Comparison of ENCODE assay signal across 1 cellular context in genomic region chr9:124873664-124874063, GRCh38.
A peak's percentile ranks its signal among the peaks of the same experiment; 100 is the strongest.
TF ChIP-seq lines count a peak whose summit lies in the region.

No MANE protein-coding gene starts in this region.

TF ChIP-seq in HEK293, 187 proteins besides CTCF, POLR2A, EP300 and RAD21 (continued from another document):
- no peak for TF ChIP-seq ZNF571 (tag by site-specific recombination; IDR thresholded peaks at IDR 0.05)
- no peak for TF ChIP-seq ZNF560 (tag by site-specific recombination; IDR thresholded peaks at IDR 0.05; ENCODE audit: borderline replicate concordance)
- TF ChIP-seq, protein P1, sequence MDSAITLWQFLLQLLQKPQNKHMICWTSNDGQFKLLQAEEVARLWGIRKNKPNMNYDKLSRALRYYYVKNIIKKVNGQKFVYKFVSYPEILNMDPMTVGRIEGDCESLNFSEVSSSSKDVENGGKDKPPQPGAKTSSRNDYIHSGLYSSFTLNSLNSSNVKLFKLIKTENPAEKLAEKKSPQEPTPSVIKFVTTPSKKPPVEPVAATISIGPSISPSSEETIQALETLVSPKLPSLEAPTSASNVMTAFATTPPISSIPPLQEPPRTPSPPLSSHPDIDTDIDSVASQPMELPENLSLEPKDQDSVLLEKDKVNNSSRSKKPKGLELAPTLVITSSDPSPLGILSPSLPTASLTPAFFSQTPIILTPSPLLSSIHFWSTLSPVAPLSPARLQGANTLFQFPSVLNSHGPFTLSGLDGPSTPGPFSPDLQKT (IDR thresholded peaks at IDR 0.05; ENCODE audit: borderline replicate concordance, low read depth, low read length), result no peak
- TF ChIP-seq ZNF221 (tag by site-specific recombination; IDR thresholded peaks at IDR 0.05; ENCODE audit: borderline replicate concordance), result no peak
- peak; percentile 46; the same call in 1 of the 2 replicates for TF ChIP-seq ZIC2 (tag by site-specific recombination; IDR thresholded peaks at IDR 0.05)
TF ChIP-seq in HEK293: peak in this region for 2.
